In the genomic region with DNA sequence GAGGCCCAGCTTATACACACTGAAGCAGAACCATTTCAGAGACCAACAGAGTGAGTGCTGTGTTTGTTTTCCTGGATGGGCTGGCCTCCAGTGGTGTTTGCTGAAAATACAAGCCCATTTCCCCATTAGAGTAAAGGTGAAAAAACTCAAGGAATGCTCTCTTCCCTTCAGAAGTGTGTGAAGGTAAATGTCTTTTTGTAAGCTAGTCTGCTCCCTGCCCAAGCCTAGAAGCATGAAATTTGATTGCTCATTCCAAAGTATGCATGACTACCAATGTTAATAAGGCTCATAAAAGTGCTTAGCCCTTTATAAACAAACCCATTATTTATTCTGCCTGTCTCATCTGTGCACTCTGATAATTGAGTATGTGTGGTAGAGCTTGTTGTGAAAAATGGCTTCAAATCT, we compare ENCODE assay signal across 12 cellular contexts. TPM values are rescaled to one million over a fixed set of nuclear protein-coding genes. Genes with fewer than 3 reads are reported as not detected.
DNase-seq lines count a peak whose midpoint lies in the region; ATAC-seq and TF ChIP-seq lines count a peak whose summit lies in the region.
"Had no signal": no experiment of that assay in that cellular context is flagged by ENCODE, and none has a peak within 500 bp of the region (broad histone marks: within the 10 kb centered on the region; RNA-seq: fewer than 3 reads in every experiment).

No MANE protein-coding gene starts in this region.

- TF ChIP-seq POLR2A in body of pancreas (IDR thresholded peaks at IDR 0.05), result no peak

- peak; percentile 70 for DNase-seq in COLO829 (ENCODE audit: low spot score)
- DNase-seq in HS-5 (ENCODE audit: low read depth), result peak; percentile 13
- DNase-seq in body of pancreas, result no peak
- DNase-seq in mesendoderm, result peak; percentile 90
- DNase-seq in NOMO-1 (lab: John Stamatoyannopoulos, UW; ENCODE audit: unreplicated experiment in 2 of 2), result no peak
- no peak for DNase-seq in activated CD4-positive, CD25-positive, alpha-beta regulatory T cell (lab: John Stamatoyannopoulos, UW)
- DNase-seq in AG08396 (ENCODE audit: low spot score), result no peak
- no peak for DNase-seq in coronary artery (ENCODE audit: low spot score)
- DNase-seq: CD8-positive, alpha-beta T cell; NCI-H1436; stimulated activated CD4-positive, alpha-beta T cell treated with anti-CD3 and anti-CD28 coated beads, Interleukin-4, amount 100 ng/mL, for 1 hour had no signal

- peak; percentile 70 for ATAC-seq in body of pancreas
- ATAC-seq: CD8-positive, alpha-beta T cell had no signal

- no peak overlapping the region for H2AK5ac ChIP-seq in mesendoderm (ENCODE audit: low read length)

- H3K79me2 ChIP-seq in mesendoderm (ENCODE audit: control insufficient read depth, insufficient read depth, low read length), result no peaks in the 10 kb centered on the region

- H3K36me3 ChIP-seq in body of pancreas (replicated peaks in 1 of 2; ENCODE audit: insufficient read depth in 1 of 2, low read depth in 2 of 2) (no peaks in the 10 kb centered on the region), mesendoderm (ENCODE audit: control insufficient read depth, insufficient read depth, low read length) (no peaks in the 10 kb centered on the region)

- H3K9ac ChIP-seq in mesendoderm (ENCODE audit: low read length), result no peak overlapping the region

- peak overlapping the region in 3 of 4 donors; percentile 24 to 66 (median 43) for H3K27ac ChIP-seq in body of pancreas
- peak overlapping the region; percentile 60 for H3K27ac ChIP-seq in mesendoderm (ENCODE audit: low read depth, low read length)
- H3K27ac ChIP-seq in coronary artery, result no peak overlapping the region

- H2BK120ac ChIP-seq in mesendoderm (ENCODE audit: low read depth, low read length), result no peak overlapping the region

- H3K4me2 ChIP-seq in mesendoderm (ENCODE audit: low read length), result no peak overlapping the region

- H4K8ac ChIP-seq in mesendoderm (ENCODE audit: low read depth, low read length), result no peak overlapping the region

- no peak overlapping the region for H2BK5ac ChIP-seq in mesendoderm (ENCODE audit: low read length)

- no peaks in the 10 kb centered on the region for H3K9me3 ChIP-seq in body of pancreas

- no peaks in the 10 kb centered on the region for H3K79me1 ChIP-seq in mesendoderm (ENCODE audit: low read length)

- H3K27me3 ChIP-seq in body of pancreas (no peaks in the 10 kb centered on the region), mesendoderm (ENCODE audit: insufficient read depth, low read length, poor library complexity) (no peaks in the 10 kb centered on the region)

- H4K5ac ChIP-seq in mesendoderm (ENCODE audit: low read length), result no peak overlapping the region

- H3K18ac ChIP-seq in mesendoderm (ENCODE audit: low read length), result peak overlapping the region; percentile 76

- peak overlapping the region; percentile 36 for H2BK15ac ChIP-seq in mesendoderm (replicated peaks; ENCODE audit: low read depth)

- peaks cover 9% of the 10 kb centered on the region for H3K4me1 ChIP-seq in body of pancreas
- peaks cover 4% of the 10 kb centered on the region for H3K4me1 ChIP-seq in mesendoderm (ENCODE audit: control insufficient read depth, low read depth, low read length)

- no peak overlapping the region for H3K23ac ChIP-seq in mesendoderm (ENCODE audit: low read length)

- H3K56ac ChIP-seq in mesendoderm (ENCODE audit: low read length), result no peak overlapping the region

- H3K4me3 ChIP-seq in body of pancreas (no peak overlapping the region), mesendoderm (ENCODE audit: low read length) (no peak overlapping the region), coronary artery (no peak overlapping the region)

- TF ChIP-seq CTCF in body of pancreas (IDR thresholded peaks at IDR 0.05) (peak in 1 of 7 experiments; percentile 9), coronary artery (IDR thresholded peaks at IDR 0.05) (no peak)

- H3K4ac ChIP-seq in mesendoderm (ENCODE audit: low read depth, low read length), result no peak overlapping the region

- intact Hi-C loops in body of pancreas (cut with DNase I), result no loop called here

RNA-seq across cellular contexts. Expression of a gene that starts 59.1 kb away (rescaled TPM):
- total RNA-seq in body of pancreas, result under 1 TPM in 1 of 2 donors, not detected in 1; 0.52 TPM
- not detected for polyA plus RNA-seq in mesendoderm (2013, experiment 1 of 2)
- not detected for polyA plus RNA-seq in mesendoderm (2013, experiment 2 of 2)
- total RNA-seq: CD8-positive, alpha-beta T cell; glomerular endothelial cell had no signal

Comparison
In these comparisons a context has a peak if more than half of its experiments do, and no peak if none do; other contexts are left out.
1. DNase-seq: peak in COLO829 (single experiment), HS-5 (single experiment) and mesendoderm (single experiment); none in body of pancreas (0 of 4), NOMO-1 (0 of 2), activated CD4-positive, CD25-positive, alpha-beta regulatory T cell (0 of 4), AG08396 (single experiment) and coronary artery (single experiment).
2. H3K27ac ChIP-seq: peak in body of pancreas (3 of 4) and mesendoderm (single experiment); none in coronary artery (0 of 2).